ENCODE assay signal across 15 cellular contexts in the genomic region with DNA sequence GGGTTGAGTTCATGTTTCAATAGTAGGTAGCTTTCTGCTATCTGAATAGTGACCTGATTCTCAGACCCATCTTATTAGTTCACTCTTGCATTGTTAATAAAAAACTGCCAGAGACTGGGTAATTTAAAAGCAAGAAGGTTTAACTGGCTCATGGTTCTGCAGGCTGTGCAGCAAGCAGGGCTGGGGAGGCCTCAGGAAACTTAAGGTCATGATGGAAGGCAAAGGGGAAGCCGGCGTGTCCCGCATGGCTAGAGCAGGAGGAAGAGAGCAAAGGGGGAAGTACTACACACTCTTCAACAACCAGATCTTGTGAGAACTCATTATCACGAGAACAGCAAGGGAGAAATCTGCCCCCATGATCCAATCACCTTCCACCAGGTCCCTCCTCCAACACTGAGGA.
A peak's percentile ranks its signal among the peaks of the same experiment; 100 is the strongest.
DNase-seq lines count a peak whose midpoint lies in the region; ATAC-seq and TF ChIP-seq lines count a peak whose summit lies in the region.
"Had no signal": no experiment of that assay in that cellular context is flagged by ENCODE, and none has a peak within 500 bp of the region (broad histone marks: within the 10 kb centered on the region; RNA-seq: fewer than 3 reads in every experiment).

No MANE protein-coding gene starts in this region.

- CTCF ChIA-PET in activated CD8-positive, alpha-beta memory T cell treated with anti-CD3 and anti-CD28 coated beads, Interleukin-2, amount 10 ng/mL, durations not matched to agents 7 days and 5 days (lab: Charles Lee): no interaction called here

- intact Hi-C loops in spleen (cut with DNase I; ENCODE audit: low total_unique reads) (no loop called here), heart right ventricle (cut with DNase I) (no loop called here), left ventricle myocardium inferior (cut with micrococcal nuclease) (no loop called here)

- TF ChIP-seq POLR2A in spleen (IDR thresholded peaks at IDR 0.05): no peak
- no peak for TF ChIP-seq POLR2A in GM18505 (IDR thresholded peaks at IDR 0.05; ENCODE audit: borderline replicate concordance, extremely low read depth, insufficient read depth, insufficient read length)

- peaks cover 7% of the 10 kb centered on the region for H3K9me3 Mint-ChIP-seq in endothelial cell (ENCODE audit: unreplicated experiment)
- peaks cover 7% of the 10 kb centered on the region for H3K9me3 Mint-ChIP-seq in activated CD8-positive, alpha-beta memory T cell treated with anti-CD3 and anti-CD28 coated beads, Interleukin-2, amount 10 ng/mL, durations not matched to agents 7 days and 5 days (ENCODE audit: low read depth)

- H3K9me3 ChIP-seq in BLaER1 treated with 17β-estradiol and CSF1 and Interleukin-3, amounts not matched to agents 10 nM and 100 nM (replicated peaks in 1 of 11): peaks cover 59 to 95% (median 71%) of the 10 kb centered on the region in 11 experiments
- H3K9me3 ChIP-seq in spleen (peaks cover 4 to 47% (median 24%) of the 10 kb centered on the region in 8 donors), heart right ventricle (peaks cover 0 to 29% (median 6%) of the 10 kb centered on the region in 11 donors), left ventricle myocardium inferior (replicated peaks) (peaks cover 20% of the 10 kb centered on the region)

- WGBS in spleen, 5 donors: 28 to 58% (median 50%) methylated on average over 4 of the region's 4 CpGs
- WGBS in heart right ventricle, 2 donors: 84 to 88% methylated on average over 4 of the region's 4 CpGs

- H3K36me3 ChIP-seq in BLaER1 treated with 17β-estradiol and CSF1 and Interleukin-3, amounts not matched to agents 10 nM and 100 nM: peaks cover 0 to 10% (median 0%) of the 10 kb centered on the region in 11 experiments; a peak in 4 of 22 replicates
- H3K36me3 ChIP-seq in spleen: no peaks in the 10 kb centered on the region
- no peaks in the 10 kb centered on the region for H3K36me3 ChIP-seq in heart right ventricle
- H3K36me3 ChIP-seq in left ventricle myocardium inferior: no peaks in the 10 kb centered on the region

- peak overlapping the region; percentile 57 for H3K4me3 Mint-ChIP-seq in endothelial cell (ENCODE audit: unreplicated experiment)
- no peak overlapping the region for H3K4me3 Mint-ChIP-seq in activated CD8-positive, alpha-beta memory T cell treated with anti-CD3 and anti-CD28 coated beads, Interleukin-2, amount 10 ng/mL, durations not matched to agents 7 days and 5 days
- H3K4me3 Mint-ChIP-seq: B cell; CD4-positive, alpha-beta memory T cell; H9 had no signal

- no peak for ATAC-seq in activated CD8-positive, alpha-beta memory T cell treated with anti-CD3 and anti-CD28 coated beads, Interleukin-2, amount 10 ng/mL, durations not matched to agents 7 days and 5 days
- no peak for ATAC-seq in heart right ventricle
- no peak for ATAC-seq in GM18505 (IDR thresholded peaks at IDR 0.05; ENCODE audit: unreplicated experiment)
- ATAC-seq: GM12878 had no signal

- no peak overlapping the region for H3K27ac Mint-ChIP-seq in endothelial cell (ENCODE audit: unreplicated experiment)
- no peak overlapping the region for H3K27ac Mint-ChIP-seq in activated CD8-positive, alpha-beta memory T cell treated with anti-CD3 and anti-CD28 coated beads, Interleukin-2, amount 10 ng/mL, durations not matched to agents 7 days and 5 days
- H3K27ac Mint-ChIP-seq: B cell; CD4-positive, alpha-beta memory T cell; H9 had no signal

- in situ Hi-C loops in KBM-7 (cut with MboI; ENCODE audit: low pct_unique_long_range_greater_than_20kb, low sequenced_read_pairs): no loop called here

- H3K36me3 Mint-ChIP-seq in endothelial cell (ENCODE audit: low read depth, unreplicated experiment): peaks cover 7% of the 10 kb centered on the region
- peaks cover 1% of the 10 kb centered on the region for H3K36me3 Mint-ChIP-seq in activated CD8-positive, alpha-beta memory T cell treated with anti-CD3 and anti-CD28 coated beads, Interleukin-2, amount 10 ng/mL, durations not matched to agents 7 days and 5 days

- H3K27ac ChIP-seq in BLaER1 treated with 17β-estradiol and CSF1 and Interleukin-3, amounts not matched to agents 10 nM and 100 nM: no peak overlapping the region
- H3K27ac ChIP-seq in spleen (no peak overlapping the region), heart right ventricle (no peak overlapping the region), left ventricle myocardium inferior (replicated peaks) (no peak overlapping the region)
- H3K27ac ChIP-seq: C4-2B had no signal

- H3K4me1 ChIP-seq in BLaER1 treated with 17β-estradiol and CSF1 and Interleukin-3, amounts not matched to agents 10 nM and 100 nM: peaks cover 0 to 53% (median 13%) of the 10 kb centered on the region in 10 experiments; a peak in 15 of 20 replicates
- H3K4me1 ChIP-seq in spleen (no peaks in the 10 kb centered on the region), heart right ventricle (peaks cover 0 to 9% (median 6%) of the 10 kb centered on the region in 9 donors), left ventricle myocardium inferior (peaks cover 10% of the 10 kb centered on the region)

- DNase-seq in KBM-7: peak; percentile 35
- no peak for DNase-seq in endothelial cell (ENCODE audit: low spot score)
- DNase-seq in spleen: peak; percentile 70
- no peak for DNase-seq in activated CD8-positive, alpha-beta memory T cell treated with anti-CD3 and anti-CD28 coated beads, Interleukin-2, amount 10 ng/mL, durations not matched to agents 7 days and 5 days
- DNase-seq in heart right ventricle: no peak
- no peak for DNase-seq in left ventricle myocardium inferior
- DNase-seq: Calu3; CD4-positive, alpha-beta memory T cell; DMS79 treated with DMSO at 0.1 percent for 48 hours; H9 had no signal

- no peak overlapping the region for H3K9ac ChIP-seq in BLaER1 treated with 17β-estradiol and CSF1 and Interleukin-3, amounts not matched to agents 10 nM and 100 nM

- peaks cover 3% of the 10 kb centered on the region for H3K4me1 Mint-ChIP-seq in endothelial cell (ENCODE audit: unreplicated experiment)
- no peaks in the 10 kb centered on the region for H3K4me1 Mint-ChIP-seq in activated CD8-positive, alpha-beta memory T cell treated with anti-CD3 and anti-CD28 coated beads, Interleukin-2, amount 10 ng/mL, durations not matched to agents 7 days and 5 days
- H3K4me1 Mint-ChIP-seq: CD4-positive, alpha-beta memory T cell; H9 had no signal

- H3K4me3 ChIP-seq in BLaER1 treated with 17β-estradiol and CSF1 and Interleukin-3, amounts not matched to agents 10 nM and 100 nM: no peak overlapping the region
- H3K4me3 ChIP-seq in spleen (no peak overlapping the region), heart right ventricle (no peak overlapping the region), left ventricle myocardium inferior (no peak overlapping the region)
- H3K4me3 ChIP-seq: GM12878 had no signal

- H3K27me3 Mint-ChIP-seq in endothelial cell (ENCODE audit: unreplicated experiment): peaks cover 2% of the 10 kb centered on the region
- peaks cover 4% of the 10 kb centered on the region for H3K27me3 Mint-ChIP-seq in activated CD8-positive, alpha-beta memory T cell treated with anti-CD3 and anti-CD28 coated beads, Interleukin-2, amount 10 ng/mL, durations not matched to agents 7 days and 5 days

- H3K4me2 ChIP-seq in BLaER1 treated with 17β-estradiol and CSF1 and Interleukin-3, amounts not matched to agents 10 nM and 100 nM: peak overlapping the region in 6 of 11 experiments; percentile 1 to 26 (median 12); a peak in 5 of 22 replicates

- no peaks in the 10 kb centered on the region for H4K20me1 ChIP-seq in BLaER1 treated with 17β-estradiol and CSF1 and Interleukin-3, amounts not matched to agents 10 nM and 100 nM

- no peaks in the 10 kb centered on the region for H3K27me3 ChIP-seq in BLaER1 treated with 17β-estradiol and CSF1 and Interleukin-3, amounts not matched to agents 10 nM and 100 nM
- no peaks in the 10 kb centered on the region for H3K27me3 ChIP-seq in spleen (replicated peaks in 1 of 7)
- no peaks in the 10 kb centered on the region for H3K27me3 ChIP-seq in heart right ventricle
- no peaks in the 10 kb centered on the region for H3K27me3 ChIP-seq in left ventricle myocardium inferior (ENCODE audit: low read depth)

- TF ChIP-seq CTCF in endothelial cell (IDR thresholded peaks at IDR 0.05; ENCODE audit: unreplicated experiment) (no peak), spleen (IDR thresholded peaks at IDR 0.05 in 8 of 11, conservative IDR thresholded peaks at IDR 0.05 in 3 of 11) (no peak), heart right ventricle (IDR thresholded peaks at IDR 0.05) (no peak), left ventricle myocardium inferior (IDR thresholded peaks at IDR 0.05; ENCODE audit: borderline replicate concordance) (no peak)

Comparison
In these comparisons a context has a peak if more than half of its experiments do, and no peak if none do; other contexts are left out.
1. DNase-seq: peak in KBM-7 (single experiment) and spleen (single experiment); none in endothelial cell (single experiment), activated CD8-positive, alpha-beta memory T cell treated with anti-CD3 and anti-CD28 coated beads, Interleukin-2, amount 10 ng/mL, durations not matched to agents 7 days and 5 days (single experiment), heart right ventricle (0 of 2) and left ventricle myocardium inferior (single experiment).